Comparison of ENCODE assay signal across 8 cellular contexts in genomic region chr10:62373995-62374861, GRCh38. TPM values are rescaled to one million over a fixed set of nuclear protein-coding genes. Genes with fewer than 3 reads are reported as not detected.
A peak's percentile ranks its signal among the peaks of the same experiment; 100 is the strongest.
DNase-seq lines count a peak whose midpoint lies in the region; ATAC-seq, FAIRE-seq and TF ChIP-seq lines count a peak whose summit lies in the region.

Gene ZNF365, plus strand, starts transcription at chr10:62374369. Its CDS starts 1,825 bp downstream, at chr10:62376194.

- H3K4me2 ChIP-seq in keratinocyte (ENCODE audit: control insufficient read depth, extremely low read depth, insufficient read depth, low read depth, low read length): peak within 1 kb of the TSS; percentile 89

- dilution Hi-C loops in keratinocyte (cut with MboI; ENCODE audit: extremely low pct_ligation_motif_present, low sequenced_read_pairs): no loop called here

- peak within 1 kb of the TSS; percentile 63 to 82 (median 80) for H3K4me3 ChIP-seq in keratinocyte (ENCODE audit: control insufficient read depth in 2 of 3, extremely low read depth in 1 of 3, insufficient read depth in 2 of 3, low read depth in 1 of 3, low read length in 3 of 3)

- H3K27ac ChIP-seq in caudate nucleus (ENCODE audit: low read depth, low read length) (peak within 1 kb of the TSS; percentile 92), keratinocyte (ENCODE audit: control insufficient read depth, insufficient read depth, low read length) (peak within 1 kb of the TSS; percentile 71)

- peak; percentile 53 for DNase-seq in AG08395 (ENCODE audit: low spot score)
- peak; percentile 67 for DNase-seq in HEK293T (ENCODE audit: extremely low spot score)
- peak; percentile 68 for DNase-seq in T1000 (lab: John Stamatoyannopoulos, UW)
- peak in 60 of 61 donors; percentile 33 to 92 (median 76) for DNase-seq in caudate nucleus (lab: John Stamatoyannopoulos, UW)
- DNase-seq in keratinocyte (ENCODE audit: low read depth, low spot score): no peak
- DNase-seq in stimulated activated CD4-positive, alpha-beta T cell treated with anti-CD3 and anti-CD28 coated beads, Interleukin-15, amount 100 ng/mL, for 1 hour (ENCODE audit: low read depth in 1 of 2, low spot score in 1 of 2): peak; percentile 22 to 27
- DNase-seq in SIG-M5 treated with dmso at 0.1 percent for 504 hours (lab: John Stamatoyannopoulos, UW; ENCODE audit: unreplicated experiment): no peak

- no peaks in the 10 kb centered on the region for H3K9me1 ChIP-seq in keratinocyte (ENCODE audit: control insufficient read depth, extremely low read depth, insufficient read depth, low read length)

- FAIRE-seq in keratinocyte (lab: Jason Lieb, UNC): no peak

- peaks cover 3 to 7% of the 10 kb centered on the region in 2 experiments for H3K36me3 ChIP-seq in keratinocyte (ENCODE audit: control insufficient read depth in 2 of 2, extremely low read depth in 1 of 2, insufficient read depth in 2 of 2, low read length in 2 of 2)

- peaks cover 43% of the 10 kb centered on the region for H3K79me2 ChIP-seq in keratinocyte (ENCODE audit: control insufficient read depth, insufficient read depth, low read length)

- H3K4me1 ChIP-seq in keratinocyte (ENCODE audit: control insufficient read depth, extremely low read depth, insufficient read depth, low read length): peaks cover 18% of the 10 kb centered on the region

- H3K9me3 ChIP-seq in keratinocyte (ENCODE audit: control insufficient read depth, low read depth, low read length): no peaks in the 10 kb centered on the region

- peak in 1 of 3 experiments; percentile 22 for TF ChIP-seq CTCF in keratinocyte (optimal IDR thresholded peaks at IDR 0.05 in 1 of 3, IDR thresholded peaks at IDR 0.05 in 1 of 3, conservative IDR thresholded peaks at IDR 0.05 in 1 of 3; ENCODE audit: extremely low read depth in 1 of 3, insufficient read depth in 2 of 3, low read length in 3 of 3)

- POLR2A ChIA-PET in HEK293T (lab: Yijun Ruan, JAX): no interaction called here

- no peaks in the 10 kb centered on the region for H4K20me1 ChIP-seq in keratinocyte (ENCODE audit: control insufficient read depth, extremely low read depth, insufficient read depth, low read length)

- no peak for ATAC-seq in GM21528 (IDR thresholded peaks at IDR 0.05; ENCODE audit: low FRiP score, unreplicated experiment)

- peak within 1 kb of the TSS; percentile 21 for H2AFZ ChIP-seq in keratinocyte (ENCODE audit: control insufficient read depth, low read length)

- CTCF ChIA-PET in HEK293T (lab: Yijun Ruan, JAX): no interaction called here

- peak within 1 kb of the TSS; percentile 75 for H3K9ac ChIP-seq in keratinocyte (ENCODE audit: control insufficient read depth, extremely low read depth, insufficient read depth, low read length)

- H3K27me3 ChIP-seq in keratinocyte (ENCODE audit: control insufficient read depth, extremely low read depth, insufficient read depth, low read length): no peaks in the 10 kb centered on the region

TF ChIP-seq in HEK293T, 16 proteins besides CTCF, POLR2A, EP300 and RAD21:
- TF ChIP-seq NFRKB (IDR thresholded peaks at IDR 0.05) (no peak), SUZ12 (IDR thresholded peaks at IDR 0.05) (no peak), LEF1 (IDR thresholded peaks at IDR 0.05; ENCODE audit: borderline replicate concordance) (no peak), L3MBTL2 (conservative IDR thresholded peaks at IDR 0.05) (peak; percentile 53; the same call in 1 of the 2 replicates), ARNT (IDR thresholded peaks at IDR 0.05) (no peak), PKNOX1 (IDR thresholded peaks at IDR 0.05) (0 out of 2 replicates have a peak, but pooled peaks have one; percentile 11)

RNA-seq across cellular contexts. Expression of gene ZNF365, which starts in this region (rescaled TPM):
- 11.9 to 20.9 TPM (median 15.9 TPM) in 3 replicates for polyA plus RNA-seq in keratinocyte
- polyA plus RNA-seq in keratinocyte (2011; ENCODE audit: low read depth): 45.3 TPM
- 10.0 and 17.5 TPM in 2 replicates for polyA plus RNA-seq in keratinocyte (2011; cell fraction: cytosol; rRNA removed)
- polyA plus RNA-seq in keratinocyte (2011; cell fraction: nucleus; rRNA removed): 13.4 and 17.5 TPM in 2 replicates
- 15.4 and 22.7 TPM in 2 replicates for polyA plus RNA-seq in keratinocyte (2012; ENCODE audit: low replicate concordance)
- 14.5 to 25.7 TPM (median 16.1 TPM) in 3 replicates for polyA minus RNA-seq in keratinocyte
- 16.3 TPM for polyA minus RNA-seq in keratinocyte (2011; cell fraction: cytosol; rRNA and poly(A)+ RNA removed)
- polyA minus RNA-seq in keratinocyte (2011; cell fraction: nucleus; rRNA and poly(A)+ RNA removed): 12.3 and 20.6 TPM in 2 replicates

Comparison
In these comparisons a context has a peak if more than half of its experiments do, and no peak if none do; other contexts are left out.
1. DNase-seq: peak in AG08395 (single experiment), HEK293T (single experiment), T1000 (single experiment), caudate nucleus (60 of 61) and stimulated activated CD4-positive, alpha-beta T cell treated with anti-CD3 and anti-CD28 coated beads, Interleukin-15, amount 100 ng/mL, for 1 hour (2 of 2); none in keratinocyte (single experiment) and SIG-M5 treated with dmso at 0.1 percent for 504 hours (single experiment).